Comparison of ENCODE assay signal across 1 cellular context in the genomic region with DNA sequence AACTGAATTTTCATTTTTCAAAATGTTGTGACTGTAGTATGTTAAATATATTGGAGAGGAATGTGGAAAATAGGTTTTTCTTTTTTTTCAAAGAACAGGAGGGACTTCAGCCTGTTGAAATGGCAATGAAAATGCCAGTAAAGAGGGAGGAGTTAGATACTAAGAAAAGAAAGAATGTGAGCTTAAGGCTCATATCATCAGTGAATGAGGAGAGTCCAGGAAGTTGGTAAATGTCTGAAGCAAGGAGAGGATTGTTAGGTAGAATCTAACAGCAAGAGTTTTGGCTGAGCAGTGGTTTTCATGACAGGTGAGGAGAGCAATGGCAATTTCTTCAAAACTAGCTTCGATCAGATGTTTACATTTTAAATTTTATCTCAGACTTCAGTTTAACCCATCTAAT.
TF ChIP-seq lines count a peak whose summit lies in the region.

No MANE protein-coding gene starts in this region.

TF ChIP-seq in H1, 55 proteins besides CTCF, POLR2A, EP300 and RAD21:
- no peak for TF ChIP-seq HDAC2 (IDR thresholded peaks at IDR 0.05; ENCODE audit: borderline replicate concordance in 1 of 2, low read depth in 2 of 2, low read length in 2 of 2)
- no peak for TF ChIP-seq TAF1 (IDR thresholded peaks at IDR 0.05; ENCODE audit: low read depth, low read length)
- TF ChIP-seq JUND (IDR thresholded peaks at IDR 0.05; ENCODE audit: low read length) = no peak
- no peak for TF ChIP-seq KDM1A (IDR thresholded peaks at IDR 0.05; ENCODE audit: borderline replicate concordance, low read length)
- no peak for TF ChIP-seq EZH2 (IDR thresholded peaks at IDR 0.05; ENCODE audit: low read depth, low read length, severe bottlenecking)
- TF ChIP-seq MAFK (IDR thresholded peaks at IDR 0.05; ENCODE audit: low read depth, low read length) = no peak
- no peak for TF ChIP-seq CHD2 (IDR thresholded peaks at IDR 0.05; ENCODE audit: low read length)
- TF ChIP-seq YY1 (IDR thresholded peaks at IDR 0.05; ENCODE audit: low read depth, low read length) = no peak
- TF ChIP-seq CBX8 (IDR thresholded peaks at IDR 0.05; ENCODE audit: borderline replicate concordance, low read depth, low read length) = no peak
TF ChIP-seq in H1: peak in this region for 0.
